ENCODE assay signal across 16 cellular contexts in genomic region chr2:234689911-234690379, GRCh38.
"Had no signal": no experiment of that assay in that cellular context is flagged by ENCODE, and none has a peak within 500 bp of the region (broad histone marks: within the 10 kb centered on the region; RNA-seq: fewer than 3 reads in every experiment).

No MANE protein-coding gene starts in this region.

- ATAC-seq: gastrocnemius medialis; lower lobe of right lung; naive thymus-derived CD4-positive, alpha-beta T cell had no signal

- H3K27me3 ChIP-seq: adrenal gland, gastrocnemius medialis, tibial nerve, vagina had no signal

- H3K27ac Mint-ChIP-seq: naive thymus-derived CD4-positive, alpha-beta T cell; T-helper 2 cell treated with Interferon-gamma antibody and Interleukin-4, amounts not matched to agents 5 μg/mL and 100 μg/mL, for 36 hours had no signal

- H3K4me3 ChIP-seq: adrenal gland, coronary artery, gastrocnemius medialis, lower lobe of right lung, tibial nerve, vagina had no signal

- DNase-seq: activated CD4-positive, alpha-beta T cell treated with anti-CD3 and anti-CD28 coated beads, Interleukin-2, amount 50 U/mL, for 4 hours; activated CD4-positive, CD25-positive, alpha-beta regulatory T cell treated with anti-CD3 and anti-CD28 coated beads, Interleukin-2, amount 50 U/mL, for 72 hours; activated naive CD4-positive, alpha-beta T cell treated with anti-CD3 and anti-CD28 coated beads, Interleukin-2, amount 50 U/mL, for 16 hours; activated T-cell treated with anti-CD3 and anti-CD28 coated beads, Interleukin-2, amount 50 U/mL, for 1 hour; adrenal gland; central memory CD4-positive, alpha-beta T cell; effector CD8-positive, alpha-beta T cell; gastrocnemius medialis; lower lobe of right lung; naive thymus-derived CD4-positive, alpha-beta T cell; occipital lobe; stimulated activated CD4-positive, alpha-beta T cell treated with anti-CD3 and anti-CD28 coated beads, Interleukin-15, amount 100 ng/mL, for 24 hours had no signal

- H3K9me3 ChIP-seq: adrenal gland, gastrocnemius medialis, vagina had no signal

- H3K27ac ChIP-seq: coronary artery, gastrocnemius medialis, lower lobe of right lung, tibial nerve, vagina had no signal

- H3K36me3 ChIP-seq: adrenal gland, gastrocnemius medialis, lower lobe of right lung, tibial nerve, vagina had no signal

- H3K4me3 Mint-ChIP-seq: naive thymus-derived CD4-positive, alpha-beta T cell; T-helper 2 cell treated with Interferon-gamma antibody and Interleukin-4, amounts not matched to agents 5 μg/mL and 100 μg/mL, for 36 hours had no signal

- H3K4me1 ChIP-seq: vagina had no signal
